17 cellular contexts compared by ENCODE assay signal in the genomic region with DNA sequence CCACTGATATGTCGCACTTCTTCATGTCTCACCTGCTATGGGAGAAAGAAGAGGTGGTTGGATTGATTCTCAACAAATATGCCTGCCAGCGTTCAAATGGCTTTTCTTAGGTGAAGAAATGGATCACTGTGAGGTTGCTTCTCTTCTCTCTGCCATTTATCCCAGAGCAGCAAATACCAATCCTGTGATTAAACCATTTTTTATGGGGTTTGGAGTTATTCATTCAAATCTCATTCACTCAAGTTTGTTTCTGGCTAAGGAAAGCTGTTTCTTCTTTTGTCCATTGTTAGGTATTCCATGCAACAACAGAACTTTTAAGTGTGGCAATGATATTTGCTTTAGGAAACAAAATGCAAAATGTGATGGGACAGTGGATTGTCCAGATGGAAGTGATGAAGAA. TPM values are rescaled to one million over a fixed set of nuclear protein-coding genes. Genes with fewer than 3 reads are reported as not detected.
A peak's percentile ranks its signal among the peaks of the same experiment; 100 is the strongest.
DNase-seq lines count a peak whose midpoint lies in the region; ATAC-seq and TF ChIP-seq lines count a peak whose summit lies in the region.
"Had no signal": no experiment of that assay in that cellular context is flagged by ENCODE, and none has a peak within 500 bp of the region (broad histone marks: within the 10 kb centered on the region; RNA-seq: fewer than 3 reads in every experiment).

No MANE protein-coding gene starts in this region.

- no peaks in the 10 kb centered on the region for H3K36me3 ChIP-seq in SJCRH30
- H3K36me3 ChIP-seq in left ventricle myocardium inferior = no peaks in the 10 kb centered on the region
- H3K36me3 ChIP-seq in aorta (ENCODE audit: control insufficient read depth in 1 of 2, insufficient read depth in 2 of 2, low read length in 1 of 2) = no peaks in the 10 kb centered on the region
- H3K36me3 ChIP-seq: cardiac muscle cell had no signal

- TF ChIP-seq CTCF in fibroblast of the aortic adventitia (IDR thresholded peaks at IDR 0.05; ENCODE audit: insufficient read depth, low read length) (no peak), type B pancreatic cell (conservative IDR thresholded peaks at IDR 0.05) (no peak), left ventricle myocardium inferior (IDR thresholded peaks at IDR 0.05; ENCODE audit: borderline replicate concordance) (no peak)

- H3K27me3 ChIP-seq in SJCRH30 = no peaks in the 10 kb centered on the region
- peaks cover 7% of the 10 kb centered on the region for H3K27me3 ChIP-seq in left ventricle myocardium inferior (ENCODE audit: low read depth)
- H3K27me3 ChIP-seq in aorta (ENCODE audit: control insufficient read depth in 1 of 2, insufficient read depth in 2 of 2, low read length in 1 of 2) = no peaks in the 10 kb centered on the region

- H3K4me1 Mint-ChIP-seq in type B pancreatic cell (ENCODE audit: unreplicated experiment) = peaks cover 10% of the 10 kb centered on the region
- H3K4me1 Mint-ChIP-seq: immature natural killer cell had no signal

- DNase-seq in GM03348 (ENCODE audit: low spot score) = peak; percentile 33
- DNase-seq in SJCRH30 = no peak
- DNase-seq in fibroblast of the aortic adventitia (ENCODE audit: low read depth) = peak; percentile 38
- no peak for DNase-seq in type B pancreatic cell (ENCODE audit: extremely low spot score, unreplicated experiment)
- no peak for DNase-seq in left ventricle myocardium inferior
- DNase-seq in aorta = no peak
- DNase-seq in foreskin melanocyte = no peak
- DNase-seq: activated CD8-positive, alpha-beta memory T cell treated with anti-CD3 and anti-CD28 coated beads, Interleukin-2, amount 50 U/mL, for 4 hours; activated naive CD4-positive, alpha-beta T cell treated with anti-CD3 and anti-CD28 coated beads for 36 hours; COR-L47; effector memory CD4-positive, alpha-beta T cell; immature natural killer cell; NCI-H510A; nucleus accumbens; stimulated activated naive CD4-positive, alpha-beta T cell treated with Interleukin-2 at 50 U/mL for 16 hours had no signal

- no peaks in the 10 kb centered on the region for H3K36me3 Mint-ChIP-seq in type B pancreatic cell
- H3K36me3 Mint-ChIP-seq: immature natural killer cell had no signal

- no peaks in the 10 kb centered on the region; the same call in 1 of the 2 replicates for H3K9me3 ChIP-seq in SJCRH30 (replicated peaks)
- H3K9me3 ChIP-seq in left ventricle myocardium inferior (replicated peaks) = no peaks in the 10 kb centered on the region
- no peaks in the 10 kb centered on the region for H3K9me3 ChIP-seq in aorta (ENCODE audit: control insufficient read depth, low read length)

- H3K27ac ChIP-seq in SJCRH30 = peak overlapping the region; percentile 79
- no peak overlapping the region for H3K27ac ChIP-seq in left ventricle myocardium inferior (replicated peaks)
- no peak overlapping the region for H3K27ac ChIP-seq in aorta (ENCODE audit: low read depth in 1 of 2, low read length in 2 of 2)
- H3K27ac ChIP-seq: cardiac muscle cell, HL-60 had no signal

- intact Hi-C loops in left ventricle myocardium inferior (cut with micrococcal nuclease) = no loop called here
- intact Hi-C loops in aorta (cut with DNase I) = no loop called here

- H3K4me3 ChIP-seq in SJCRH30 (no peak overlapping the region), fibroblast of the aortic adventitia (ENCODE audit: low read depth, low read length) (no peak overlapping the region), left ventricle myocardium inferior (no peak overlapping the region), aorta (ENCODE audit: low read length in 2 of 2) (no peak overlapping the region)
- H3K4me3 ChIP-seq: cardiac muscle cell had no signal

- H3K27ac Mint-ChIP-seq in type B pancreatic cell = peak overlapping the region; percentile 97
- H3K27ac Mint-ChIP-seq: activated naive CD4-positive, alpha-beta T cell treated with anti-CD3 and anti-CD28 coated beads for 36 hours; immature natural killer cell had no signal

- H3K4me3 Mint-ChIP-seq in type B pancreatic cell = no peak overlapping the region
- H3K4me3 Mint-ChIP-seq: activated naive CD4-positive, alpha-beta T cell treated with anti-CD3 and anti-CD28 coated beads for 36 hours; immature natural killer cell had no signal

- ATAC-seq in aorta (ENCODE audit: low FRiP score) = no peak

- H3K9me3 Mint-ChIP-seq in type B pancreatic cell = peaks cover 4% of the 10 kb centered on the region
- H3K9me3 Mint-ChIP-seq: immature natural killer cell had no signal

- WGBS in aorta, 2 donors = 93% methylated on average over 2 of the region's 2 CpGs

- no peaks in the 10 kb centered on the region for H3K27me3 Mint-ChIP-seq in type B pancreatic cell

- H3K4me1 ChIP-seq in SJCRH30 (peaks cover 21% of the 10 kb centered on the region), left ventricle myocardium inferior (no peaks in the 10 kb centered on the region), aorta (ENCODE audit: control insufficient read depth in 1 of 2, insufficient read depth in 2 of 2, low read length in 2 of 2) (peaks cover 3% of the 10 kb centered on the region in 2 donors)

RNA-seq across cellular contexts. Expression of a gene that starts 12.2 kb away (rescaled TPM):
- 13.7 and 15.5 TPM in 2 replicates for total RNA-seq in SJCRH30 (2014; rRNA removed; shearing (Covaris generic))
- 4.4 and 10.7 TPM in 2 replicates for total RNA-seq in fibroblast of the aortic adventitia (ENCODE audit: low replicate concordance)
- total RNA-seq in type B pancreatic cell (ENCODE audit: low replicate concordance) = 8.4 and 11.9 TPM in 2 replicates
- 2.4 TPM for total RNA-seq in left ventricle myocardium inferior
- total RNA-seq in aorta = 10 to 100 TPM in 1 of 2 donors, 1 to 10 TPM in 1; 9.1 to 16.8 TPM
- polyA plus RNA-seq in aorta = 1 to 10 TPM in 1 of 2 donors, under 1 TPM in 1; 0.88 to 1.3 TPM

RNA-seq across cellular contexts. Expression of a gene that starts 39.5 kb away (rescaled TPM):
- not detected in 2 replicates for total RNA-seq in SJCRH30 (2014; rRNA removed; shearing (Covaris generic))
- total RNA-seq in fibroblast of the aortic adventitia (ENCODE audit: low replicate concordance) (not detected in 2 replicates), type B pancreatic cell (ENCODE audit: low replicate concordance) (0.48 TPM in 1 of 2 replicates, not detected in the other), left ventricle myocardium inferior (not detected), aorta (not detected)
- polyA plus RNA-seq in aorta = not detected
- total RNA-seq: activated naive CD4-positive, alpha-beta T cell treated with anti-CD3 and anti-CD28 coated beads for 36 hours; cardiac muscle cell had no signal
- polyA plus RNA-seq: cardiac muscle cell, immature natural killer cell had no signal

RNA-seq across cellular contexts. Expression of a gene that starts 59.0 kb away (rescaled TPM):
- total RNA-seq in SJCRH30 (2014; rRNA removed; shearing (Covaris generic)) = not detected in 2 replicates
- total RNA-seq in fibroblast of the aortic adventitia (ENCODE audit: low replicate concordance) = not detected in 2 replicates
- not detected in 2 replicates for total RNA-seq in type B pancreatic cell (ENCODE audit: low replicate concordance)
- total RNA-seq in left ventricle myocardium inferior = 0.25 TPM
- total RNA-seq in aorta = under 1 TPM in 1 of 2 donors, not detected in 1; 0.51 TPM
- under 1 TPM in 1 of 2 donors, not detected in 1; 0.10 TPM for polyA plus RNA-seq in aorta
- total RNA-seq: cardiac muscle cell had no signal

Comparison
In these comparisons a context has a peak if more than half of its experiments do, and no peak if none do; other contexts are left out.
1. DNase-seq: peak in GM03348 (single experiment) and fibroblast of the aortic adventitia (single experiment); none in SJCRH30 (0 of 2), type B pancreatic cell (single experiment), left ventricle myocardium inferior (single experiment), aorta (0 of 2) and foreskin melanocyte (single experiment).